Comparison of ENCODE assay signal across 8 cellular contexts in genomic region chr3:12840591-12841084, GRCh38. TPM values are rescaled to one million over a fixed set of nuclear protein-coding genes. Genes with fewer than 3 reads are reported as not detected.
DNase-seq lines count a peak whose midpoint lies in the region; ATAC-seq and TF ChIP-seq lines count a peak whose summit lies in the region.

No MANE protein-coding gene starts in this region.

- WGBS in heart right ventricle, 2 donors = 7% methylated on average over 13 of the region's 13 CpGs
- WGBS in smooth muscle cell (ENCODE audit: low lambda C conversion rate) = 5% methylated on average over 13 of the region's 13 CpGs

- peaks cover 16% of the 10 kb centered on the region for H3F3A ChIP-seq in smooth muscle cell (ENCODE audit: low read depth)

- peak overlapping the region; percentile 99 for H3K4me2 ChIP-seq in smooth muscle cell

- H3K27ac ChIP-seq in VCaP (peak overlapping the region; percentile 92), heart right ventricle (peak overlapping the region; percentile 77 to 99 (median 94)), smooth muscle cell (ENCODE audit: low read depth) (peak overlapping the region; percentile 95)

- peaks cover 47% of the 10 kb centered on the region for H3K79me2 ChIP-seq in smooth muscle cell (ENCODE audit: low read depth)

- peaks cover 0 to 45% (median 35%) of the 10 kb centered on the region in 9 donors for H3K36me3 ChIP-seq in heart right ventricle
- H3K36me3 ChIP-seq in smooth muscle cell (ENCODE audit: low read depth) = no peaks in the 10 kb centered on the region

- H2AFZ ChIP-seq in smooth muscle cell (ENCODE audit: low read depth) = no peak overlapping the region

- H4K20me1 ChIP-seq in smooth muscle cell (ENCODE audit: low read depth) = peaks cover 56% of the 10 kb centered on the region

- TF ChIP-seq CTCF in VCaP (conservative IDR thresholded peaks at IDR 0.05) (no peak), heart right ventricle (IDR thresholded peaks at IDR 0.05) (no peak), smooth muscle cell (IDR thresholded peaks at IDR 0.05; ENCODE audit: borderline replicate concordance, insufficient read depth, poor library complexity, severe bottlenecking) (no peak)

- intact Hi-C loops in heart right ventricle (cut with DNase I) = loop anchor here in 2 of 10 donors (1.0 to 10.0 kb wide), 3 partner anchors 30 to 54 kb away; partner anchors contain the start of gene CAND2 (in 1 of the 2)

- ATAC-seq in heart right ventricle (peak in 5 of 8 donors; percentile 2 to 21 (median 3)), GM19395 (IDR thresholded peaks at IDR 0.05; ENCODE audit: unreplicated experiment) (no peak)

- H3K4me1 ChIP-seq in heart right ventricle (peaks cover 2 to 45% (median 38%) of the 10 kb centered on the region in 9 donors), smooth muscle cell (ENCODE audit: low read depth) (peaks cover 32% of the 10 kb centered on the region)

- H3K4me3 ChIP-seq in heart right ventricle = peak overlapping the region; percentile 63 to 98 (median 86)
- peak overlapping the region; percentile 69 for H3K4me3 ChIP-seq in smooth muscle cell

- peak; percentile 14 for DNase-seq in stimulated activated CD4-positive, alpha-beta T cell treated with anti-CD3 and anti-CD28 coated beads, Interleukin-15, amount 100 ng/mL, for 24 hours
- DNase-seq in stimulated activated CD4-positive, alpha-beta T cell treated with anti-CD3 and anti-CD28 coated beads, Interleukin-2, amount 100 ng/mL, for 24 hours = no peak
- DNase-seq in heart right ventricle (no peak), smooth muscle cell (lab: John Stamatoyannopoulos, UW; ENCODE audit: unreplicated experiment) (no peak), NCI-H1694 (lab: John Stamatoyannopoulos, UW) (no peak)
- no peak for DNase-seq in activated effector memory CD4-positive, alpha-beta T cell treated with Interleukin-2 at 50 U/mL for 16 hours

- no peaks in the 10 kb centered on the region for H3K27me3 ChIP-seq in heart right ventricle
- H3K27me3 ChIP-seq in smooth muscle cell (ENCODE audit: low read depth) = no peaks in the 10 kb centered on the region

- no peaks in the 10 kb centered on the region for H3K9me3 ChIP-seq in heart right ventricle
- no peaks in the 10 kb centered on the region for H3K9me3 ChIP-seq in smooth muscle cell (replicated peaks; ENCODE audit: low read depth)

- peak overlapping the region; percentile 98 for H3K9ac ChIP-seq in smooth muscle cell (ENCODE audit: low read depth)

RNA-seq across cellular contexts. Expression of gene RPL32, which starts 0.7 kb away (rescaled TPM):
- total RNA-seq in heart right ventricle (1,000 to 10,000 TPM in 2 of 10 donors, 100 to 1,000 TPM in 8; 827 to 1,102 (median 884) TPM), smooth muscle cell (988 and 1,486 TPM in 2 replicates)
- polyA plus RNA-seq in heart right ventricle (1,000 to 10,000 TPM; 1,113 to 2,488 TPM), smooth muscle cell (744 and 789 TPM in 2 replicates)

RNA-seq across cellular contexts. Expression of gene CAND2, which starts 44.2 kb away (rescaled TPM):
- total RNA-seq in heart right ventricle (10 to 100 TPM; 46.9 to 99.0 (median 68.4) TPM), smooth muscle cell (2.7 and 4.8 TPM in 2 replicates)
- polyA plus RNA-seq in heart right ventricle (10 to 100 TPM in 1 of 2 donors, 1 to 10 TPM in 1; 9.2 to 39.5 TPM), smooth muscle cell (2.1 and 2.9 TPM in 2 replicates)
